ENCODE assay signal across 1 cellular context in genomic region chr17:65595071-65595655, GRCh38.
TF ChIP-seq lines count a peak whose summit lies in the region.

No MANE protein-coding gene starts in this region.

TF ChIP-seq in K562, 482 proteins besides CTCF, POLR2A, EP300 and RAD21 (continued from another document):
- no peak for TF ChIP-seq ELK1 (CRISPR knock-in tag; IDR thresholded peaks at IDR 0.05)
- no peak for TF ChIP-seq NONO (IDR thresholded peaks at IDR 0.05; ENCODE audit: low read depth in 2 of 2, low read length in 1 of 2)
- TF ChIP-seq ZNF830 (CRISPR knock-in tag; IDR thresholded peaks at IDR 0.05) = no peak
- TF ChIP-seq NFYB (IDR thresholded peaks at IDR 0.05; ENCODE audit: extremely low read depth, insufficient read length) = peak; percentile 67
- no peak for TF ChIP-seq PURB (CRISPR knock-in tag; IDR thresholded peaks at IDR 0.05; ENCODE audit: low read depth)
- no peak for TF ChIP-seq GATAD2B (IDR thresholded peaks at IDR 0.05; ENCODE audit: borderline replicate concordance)
- TF ChIP-seq DACH1 (IDR thresholded peaks at IDR 0.05; ENCODE audit: partially characterized antibody) = no peak
- no peak for TF ChIP-seq ZNF24 (IDR thresholded peaks at IDR 0.05)
- TF ChIP-seq ZNF165 (CRISPR knock-in tag; IDR thresholded peaks at IDR 0.05; ENCODE audit: borderline replicate concordance) = no peak
- TF ChIP-seq USF2 (CRISPR knock-in tag; IDR thresholded peaks at IDR 0.05) = peak; percentile 66
- no peak for TF ChIP-seq YBX1 (IDR thresholded peaks at IDR 0.05)
- TF ChIP-seq TRIM25 (IDR thresholded peaks at IDR 0.05; ENCODE audit: borderline replicate concordance) = no peak
- no peak for TF ChIP-seq ZC3H4 (CRISPR knock-in tag; IDR thresholded peaks at IDR 0.05; ENCODE audit: borderline replicate concordance)
- no peak for TF ChIP-seq THAP12 (CRISPR knock-in tag; IDR thresholded peaks at IDR 0.05)
- TF ChIP-seq ZNF395 (CRISPR knock-in tag; IDR thresholded peaks at IDR 0.05) = no peak
- TF ChIP-seq FOXK2 (conservative IDR thresholded peaks at IDR 0.05 in 1 of 2, IDR thresholded peaks at IDR 0.05 in 1 of 2; ENCODE audit: low read depth in 2 of 2) = no peak
- no peak for TF ChIP-seq CBFA2T3 (IDR thresholded peaks at IDR 0.05)
- no peak for TF ChIP-seq ZC3H11A (IDR thresholded peaks at IDR 0.05; ENCODE audit: low read depth, low read length)
- TF ChIP-seq E2F8 (IDR thresholded peaks at IDR 0.05; ENCODE audit: low read depth, partially characterized antibody) = no peak
- no peak for TF ChIP-seq SOX6 (IDR thresholded peaks at IDR 0.05)
- TF ChIP-seq RBFOX2 (IDR thresholded peaks at IDR 0.05; ENCODE audit: low read depth, low read length) = no peak
- TF ChIP-seq POU5F1 (IDR thresholded peaks at IDR 0.05; ENCODE audit: borderline replicate concordance, low read depth, low read length, partially characterized antibody) = no peak
- TF ChIP-seq ARID3A (IDR thresholded peaks at IDR 0.05; ENCODE audit: borderline replicate concordance, low read depth, low read length) = no peak
- TF ChIP-seq TFAM (CRISPR knock-in tag; conservative IDR thresholded peaks at IDR 0.05) = no peak
- TF ChIP-seq CBFB (CRISPR knock-in tag; IDR thresholded peaks at IDR 0.05) = no peak
- TF ChIP-seq PYGO2 (tag; IDR thresholded peaks at IDR 0.05) = no peak
- TF ChIP-seq TFE3 (CRISPR knock-in tag; IDR thresholded peaks at IDR 0.05) = peak; percentile 53
- 0 out of 2 replicates have a peak, but pooled peaks have one; percentile 28 for TF ChIP-seq USF1 (CRISPR knock-in tag; IDR thresholded peaks at IDR 0.05)
- no peak for TF ChIP-seq BRCA1 (IDR thresholded peaks at IDR 0.05)
- no peak for TF ChIP-seq BRCA1 (CRISPR knock-in tag; IDR thresholded peaks at IDR 0.05)
- TF ChIP-seq MNT (conservative IDR thresholded peaks at IDR 0.05) = no peak
- TF ChIP-seq MBD2 (IDR thresholded peaks at IDR 0.05; ENCODE audit: borderline replicate concordance, low read depth) = no peak
- no peak for TF ChIP-seq CREB3 (tag; conservative IDR thresholded peaks at IDR 0.05; ENCODE audit: low read depth)
- no peak for TF ChIP-seq ZNF121 (CRISPR knock-in tag; conservative IDR thresholded peaks at IDR 0.05)
- TF ChIP-seq FOXM1 (IDR thresholded peaks at IDR 0.05; ENCODE audit: low read depth) = no peak
- no peak for TF ChIP-seq FOXM1 (CRISPR knock-in tag; IDR thresholded peaks at IDR 0.05; ENCODE audit: low read depth)
- TF ChIP-seq E4F1 (CRISPR knock-in tag; IDR thresholded peaks at IDR 0.05; ENCODE audit: borderline replicate concordance) = no peak
- no peak for TF ChIP-seq LEF1 (IDR thresholded peaks at IDR 0.05)
